10 cellular contexts compared by ENCODE assay signal in genomic region chr2:203340791-203341487, GRCh38. TPM values are rescaled to one million over a fixed set of nuclear protein-coding genes. Genes with fewer than 3 reads are reported as not detected.
DNase-seq lines count a peak whose midpoint lies in the region; ATAC-seq and TF ChIP-seq lines count a peak whose summit lies in the region.
"Had no signal": no experiment of that assay in that cellular context is flagged by ENCODE, and none has a peak within 500 bp of the region (broad histone marks: within the 10 kb centered on the region; RNA-seq: fewer than 3 reads in every experiment).

No MANE protein-coding gene starts in this region.

- H2AFZ ChIP-seq in SK-N-SH (ENCODE audit: low read depth) (no peak overlapping the region), neural progenitor cell (replicated peaks) (no peak overlapping the region)

- no peak overlapping the region for H3K4me3 Mint-ChIP-seq in neural progenitor cell

- peaks cover 10% of the 10 kb centered on the region for H3K9me3 Mint-ChIP-seq in neural progenitor cell

- H3K4me1 Mint-ChIP-seq in neural progenitor cell: peaks cover 9% of the 10 kb centered on the region

- WGBS in SK-N-SH (ENCODE audit: low lambda C conversion rate): 66% methylated on average over 6 of the region's 6 CpGs

- H3K9me2 ChIP-seq in SK-N-SH: no peaks in the 10 kb centered on the region

- TF ChIP-seq EP300 in SK-N-SH (IDR thresholded peaks at IDR 0.05; ENCODE audit: borderline replicate concordance in 1 of 2, low read depth in 1 of 2, low read length in 1 of 2): no peak

- H3K36me3 ChIP-seq in SK-N-SH (replicated peaks in 1 of 2; ENCODE audit: control insufficient read depth in 1 of 2, insufficient read depth in 2 of 2, low read length in 1 of 2): peaks cover 3 to 45% of the 10 kb centered on the region in 2 experiments
- no peaks in the 10 kb centered on the region for H3K36me3 ChIP-seq in neural progenitor cell

- DNase-seq in EH (ENCODE audit: low read depth) (peak; percentile 90), SK-N-SH (no peak), fibroblast of pulmonary artery (ENCODE audit: low read depth) (peak; percentile 91), neural progenitor cell (ENCODE audit: low spot score) (peak; percentile 52), NCI-H1048 (lab: John Stamatoyannopoulos, UW) (no peak)
- DNase-seq: activated CD4-positive, CD25-positive, alpha-beta regulatory T cell treated with anti-CD3 and anti-CD28 coated beads, Interleukin-2, amount 50 U/mL, for 72 hours; NCI-H345 had no signal

- H3K36me3 Mint-ChIP-seq in neural progenitor cell: peaks cover 64% of the 10 kb centered on the region

- H3K4me3 ChIP-seq in SK-N-SH (ENCODE audit: low read depth in 2 of 2, low read length in 1 of 2) (no peak overlapping the region), fibroblast of pulmonary artery (replicated peaks; ENCODE audit: low read depth, low read length) (no peak overlapping the region), neural progenitor cell (no peak overlapping the region)

- H3K27ac ChIP-seq in SK-N-SH (ENCODE audit: low read depth in 2 of 2, low read length in 1 of 2) (peak overlapping the region; percentile 2 to 47; a peak in 3 of 4 replicates), neural progenitor cell (no peak overlapping the region)

- H3K27me3 ChIP-seq in SK-N-SH (ENCODE audit: insufficient read depth): no peaks in the 10 kb centered on the region
- H3K27me3 ChIP-seq in neural progenitor cell: no peaks in the 10 kb centered on the region

- no peak overlapping the region for H3K27ac Mint-ChIP-seq in neural progenitor cell

- H3K9ac ChIP-seq in SK-N-SH (no peak overlapping the region), neural progenitor cell (no peak overlapping the region)

- TF ChIP-seq RAD21 in SK-N-SH (IDR thresholded peaks at IDR 0.05; ENCODE audit: low read length): no peak

- peaks cover 98% of the 10 kb centered on the region for H3K79me2 ChIP-seq in SK-N-SH (ENCODE audit: insufficient read depth)
- peaks cover 100% of the 10 kb centered on the region for H3K79me2 ChIP-seq in neural progenitor cell (ENCODE audit: low read depth)

- no peak for TF ChIP-seq CTCF in SK-N-SH (IDR thresholded peaks at IDR 0.05)
- no peak for TF ChIP-seq CTCF in fibroblast of pulmonary artery (IDR thresholded peaks at IDR 0.05; ENCODE audit: low read length, missing control alignments)
- TF ChIP-seq CTCF in neural progenitor cell (IDR thresholded peaks at IDR 0.05): no peak

- H3K4me2 ChIP-seq in SK-N-SH (peak overlapping the region; percentile 12; the same call in 1 of the 2 replicates), neural progenitor cell (peak overlapping the region; percentile 40)

- POLR2A ChIA-PET in SK-N-SH (lab: Yijun Ruan, JAX): no interaction called here

- ATAC-seq in HG02588 (IDR thresholded peaks at IDR 0.05; ENCODE audit: unreplicated experiment) (no peak), HG03039 (IDR thresholded peaks at IDR 0.05; ENCODE audit: unreplicated experiment) (no peak), GM19395 (IDR thresholded peaks at IDR 0.05; ENCODE audit: unreplicated experiment) (no peak)

- H4K20me1 ChIP-seq in SK-N-SH (ENCODE audit: insufficient read depth) (peaks cover 60% of the 10 kb centered on the region), neural progenitor cell (ENCODE audit: low read depth) (peaks cover 67% of the 10 kb centered on the region)

- H3K9me3 ChIP-seq in SK-N-SH: no peaks in the 10 kb centered on the region
- no peaks in the 10 kb centered on the region for H3K9me3 ChIP-seq in neural progenitor cell (ENCODE audit: low read depth)

- H3K4me1 ChIP-seq in SK-N-SH (ENCODE audit: control insufficient read depth in 1 of 2, insufficient read depth in 2 of 2, low read depth in 1 of 2, low read length in 1 of 2) (peaks cover 0 to 16% of the 10 kb centered on the region in 2 experiments; a peak in 2 of 4 replicates), neural progenitor cell (peaks cover 21% of the 10 kb centered on the region)

- CTCF ChIA-PET in SK-N-SH (lab: Yijun Ruan, JAX): no interaction called here

- H3F3A ChIP-seq in SK-N-SH (replicated peaks; ENCODE audit: insufficient read depth): peaks cover 21% of the 10 kb centered on the region
- no peaks in the 10 kb centered on the region for H3F3A ChIP-seq in neural progenitor cell (ENCODE audit: low read depth)

- peaks cover 2% of the 10 kb centered on the region for H3K27me3 Mint-ChIP-seq in neural progenitor cell (ENCODE audit: insufficient read depth, low read depth)

TF ChIP-seq in SK-N-SH, 30 proteins besides CTCF, POLR2A, EP300 and RAD21:
- TF ChIP-seq POLR2AphosphoS5 (IDR thresholded peaks at IDR 0.05; ENCODE audit: low read depth, low read length) (no peak), MAX (IDR thresholded peaks at IDR 0.05; ENCODE audit: low read depth) (no peak), TCF12 (IDR thresholded peaks at IDR 0.05) (peak; percentile 34), EZH2phosphoT487 (IDR thresholded peaks at IDR 0.05; ENCODE audit: borderline replicate concordance, low read depth) (no peak), FOXJ3 (CRISPR knock-in tag; IDR thresholded peaks at IDR 0.05) (no peak), USF2 (IDR thresholded peaks at IDR 0.05; ENCODE audit: borderline replicate concordance, low read depth, low read length) (no peak), PBX3 (IDR thresholded peaks at IDR 0.05) (peak; percentile 72), NFIC (IDR thresholded peaks at IDR 0.05; ENCODE audit: borderline replicate concordance) (no peak; the same call in 1 of the 2 replicates), TEAD4 (IDR thresholded peaks at IDR 0.05; ENCODE audit: borderline replicate concordance, insufficient read depth) (peak; percentile 54; the same call in 1 of the 2 replicates), FOXM1 (IDR thresholded peaks at IDR 0.05; ENCODE audit: low read depth) (no peak), REST (IDR thresholded peaks at IDR 0.05; ENCODE audit: low read depth, low read length) (no peak), FOSL2 (IDR thresholded peaks at IDR 0.05; ENCODE audit: borderline replicate concordance, low read depth) (no peak), MEF2A (IDR thresholded peaks at IDR 0.05; ENCODE audit: borderline replicate concordance, low read depth) (no peak), SMC3 (IDR thresholded peaks at IDR 0.05; ENCODE audit: low read depth, low read length) (no peak), GABPA (IDR thresholded peaks at IDR 0.05; ENCODE audit: low read depth) (no peak), SIN3A (IDR thresholded peaks at IDR 0.05; ENCODE audit: borderline replicate concordance, low read depth, low read length) (peak; percentile 42; the same call in 1 of the 2 replicates), RCOR1 (IDR thresholded peaks at IDR 0.05; ENCODE audit: low read length) (no peak)

RNA-seq across cellular contexts. Expression of gene ABI2, which starts 12.7 kb away (rescaled TPM):
- 47.1 and 51.5 TPM in 2 replicates for polyA plus RNA-seq in SK-N-SH (2012; rRNA removed)
- 47.2 and 58.8 TPM in 2 replicates for polyA plus RNA-seq in SK-N-SH (2012; cell fraction: cytosol; rRNA removed)
- polyA plus RNA-seq in SK-N-SH (2012; cell fraction: nucleus; rRNA removed): 63.4 and 87.1 TPM in 2 replicates
- 161 and 168 TPM in 2 replicates for total RNA-seq in neural progenitor cell (ENCODE audit: low replicate concordance)

Comparison
In these comparisons a context has a peak if more than half of its experiments do, and no peak if none do; other contexts are left out.
1. DNase-seq: peak in EH (single experiment), fibroblast of pulmonary artery (single experiment) and neural progenitor cell (single experiment); none in SK-N-SH (single experiment) and NCI-H1048 (single experiment).